In the genomic region with DNA sequence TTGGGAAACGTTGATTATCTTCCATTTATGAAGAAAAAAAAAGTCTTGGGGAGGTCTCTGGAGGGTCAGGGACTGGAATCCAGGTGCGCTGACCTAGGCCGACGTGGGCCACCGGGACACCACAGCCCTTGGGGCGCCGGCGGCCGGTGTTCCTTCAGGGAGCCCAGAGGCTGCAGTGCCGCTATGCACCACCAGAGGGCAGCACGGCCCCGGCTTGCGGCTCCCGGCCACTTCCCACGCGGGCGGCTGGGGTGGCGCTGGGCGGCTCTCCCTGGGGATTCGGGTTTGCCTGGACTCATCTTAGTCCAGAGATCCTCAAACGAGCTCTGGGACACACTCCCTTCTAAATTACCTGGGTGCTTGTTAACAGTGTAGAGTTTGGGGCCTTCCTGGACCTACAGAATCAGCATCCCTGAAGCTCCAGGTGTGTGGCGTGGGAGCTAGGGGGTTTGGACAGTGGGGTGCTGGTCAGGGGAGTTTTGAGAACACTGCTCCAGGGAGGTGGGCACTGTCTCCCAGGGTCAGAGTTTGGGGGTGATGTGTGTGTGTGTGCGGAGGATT, we compare ENCODE assay signal across 8 cellular contexts. TPM values are rescaled to one million over a fixed set of nuclear protein-coding genes. Genes with fewer than 3 reads are reported as not detected.
DNase-seq lines count a peak whose midpoint lies in the region; ATAC-seq and TF ChIP-seq lines count a peak whose summit lies in the region.

No MANE protein-coding gene starts in this region.

- peaks cover 4 to 78% (median 42%) of the 10 kb centered on the region in 6 donors for H3K4me1 ChIP-seq in spleen

- H3K9me3 ChIP-seq in spleen, result no peaks in the 10 kb centered on the region

- H3K36me3 ChIP-seq in spleen, result no peaks in the 10 kb centered on the region

- 8 to 10% (median 9%) methylated on average over 23 of the region's 23 CpGs for WGBS in spleen, 5 donors

- no peak overlapping the region for H3K4me3 ChIP-seq in spleen

- DNase-seq in ELR (ENCODE audit: low read depth) (peak; percentile 85), LoVo (ENCODE audit: low spot score) (peak; percentile 69), T-helper 22 cell (ENCODE audit: low read depth) (peak; percentile 39), anterior cingulate cortex (lab: John Stamatoyannopoulos, UW) (peak in 54 of 58 donors; percentile 6 to 90 (median 44)), hippocampal formation (lab: John Stamatoyannopoulos, UW) (peak; percentile 10 to 39), spleen (peak; percentile 96)

- peak overlapping the region in 2 of 8 donors; percentile 77 to 82 for H3K27ac ChIP-seq in spleen

- ATAC-seq in GM18502 (IDR thresholded peaks at IDR 0.05; ENCODE audit: poor library complexity, unreplicated experiment) (no peak), GM19455 (IDR thresholded peaks at IDR 0.05; ENCODE audit: unreplicated experiment) (no peak)

- peak; percentile 85 to 100 (median 99) for TF ChIP-seq CTCF in spleen (IDR thresholded peaks at IDR 0.05 in 8 of 11, conservative IDR thresholded peaks at IDR 0.05 in 3 of 11)

- H3K27me3 ChIP-seq in spleen (replicated peaks in 1 of 7), result peaks cover 0 to 48% (median 14%) of the 10 kb centered on the region in 7 donors

- TF ChIP-seq POLR2A in spleen (IDR thresholded peaks at IDR 0.05), result no peak

- intact Hi-C loops in spleen (cut with DNase I; ENCODE audit: low total_unique reads), result loop anchor here (2.0 kb wide), 1 partner anchor 331 kb away; no protein-coding TSS in a partner anchor

RNA-seq across cellular contexts. Expression of a gene that starts 23.0 kb away (rescaled TPM):
- under 1 TPM in 2 of 7 donors, not detected in 5; 0.40 to 0.46 TPM for total RNA-seq in spleen
- 1 to 10 TPM in 2 of 3 donors, under 1 TPM in 1; 0.90 to 3.0 (median 1.7) TPM for polyA plus RNA-seq in spleen

Comparison
In these comparisons a context has a peak if more than half of its experiments do, and no peak if none do; other contexts are left out.
1. DNase-seq: peak in every context shown above with its lines; median percentile 96 in spleen; 85 in ELR; 69 in LoVo; 44 in anterior cingulate cortex; 39 in T-helper 22 cell; 24 in hippocampal formation.